In the genomic region with DNA sequence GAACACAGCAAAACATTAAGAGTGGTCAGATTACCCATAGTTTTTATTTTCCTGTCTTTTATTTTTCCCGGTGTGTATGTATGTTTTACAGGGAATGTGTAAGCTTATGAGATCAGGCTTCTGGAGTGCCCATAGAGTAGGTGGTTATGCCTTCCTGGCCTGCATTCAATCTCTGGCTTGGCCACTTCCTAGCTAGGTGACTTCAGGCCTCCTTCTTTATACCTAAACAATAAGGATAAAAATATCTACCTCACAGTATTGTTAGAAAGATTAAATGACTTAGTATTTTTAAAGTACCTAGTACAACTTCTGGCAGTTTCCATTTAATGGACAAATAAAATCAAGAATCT, we compare ENCODE assay signal across 17 cellular contexts. TPM values are rescaled to one million over a fixed set of nuclear protein-coding genes. Genes with fewer than 3 reads are reported as not detected.
DNase-seq lines count a peak whose midpoint lies in the region; ATAC-seq and TF ChIP-seq lines count a peak whose summit lies in the region.
"Had no signal": no experiment of that assay in that cellular context is flagged by ENCODE, and none has a peak within 500 bp of the region (broad histone marks: within the 10 kb centered on the region; RNA-seq: fewer than 3 reads in every experiment).

No MANE protein-coding gene starts in this region.

- H3K4me3 ChIP-seq in lower lobe of right lung (no peak overlapping the region), neural progenitor cell (no peak overlapping the region)
- H3K4me3 ChIP-seq: pancreas, tibial nerve had no signal

- H3K27ac Mint-ChIP-seq in stimulated activated naive CD8-positive, alpha-beta T cell treated with anti-CD3 and anti-CD28 coated beads, Interleukin-15, Interleukin-2, amounts not matched to agents 100 ng/mL and 50 ng/mL, for 24 hours = peak overlapping the region; percentile 16
- no peak overlapping the region for H3K27ac Mint-ChIP-seq in neural progenitor cell

- peaks cover 54% of the 10 kb centered on the region for H3K4me1 Mint-ChIP-seq in stimulated activated naive CD8-positive, alpha-beta T cell treated with anti-CD3 and anti-CD28 coated beads, Interleukin-15, Interleukin-2, amounts not matched to agents 100 ng/mL and 50 ng/mL, for 24 hours (ENCODE audit: low read depth)
- H3K4me1 Mint-ChIP-seq in neural progenitor cell = no peaks in the 10 kb centered on the region

- H3K79me2 ChIP-seq in neural progenitor cell (ENCODE audit: low read depth) = no peaks in the 10 kb centered on the region

- H3K27me3 ChIP-seq in lower lobe of right lung (ENCODE audit: low read depth) = no peaks in the 10 kb centered on the region
- no peaks in the 10 kb centered on the region for H3K27me3 ChIP-seq in neural progenitor cell
- H3K27me3 ChIP-seq: pancreas, tibial nerve had no signal

- no peak for DNase-seq in stimulated activated naive CD8-positive, alpha-beta T cell treated with anti-CD3 and anti-CD28 coated beads, Interleukin-15, Interleukin-2, amounts not matched to agents 100 U/mL and 50 U/mL, for 24 hours
- no peak for DNase-seq in lower lobe of right lung
- no peak for DNase-seq in left ventricle myocardium superior
- DNase-seq in activated T-cell treated with anti-CD3 and anti-CD28 coated beads for 4 hours = no peak
- DNase-seq in neural progenitor cell (ENCODE audit: low spot score) = no peak
- DNase-seq in cerebellar nuclear complex (lab: John Stamatoyannopoulos, UW) = no peak
- DNase-seq: activated CD4-positive, alpha-beta T cell treated with anti-CD3 and anti-CD28 coated beads for 4 hours; activated CD8-positive, alpha-beta memory T cell treated with anti-CD3 and anti-CD28 coated beads, Interleukin-2, amount 50 U/mL, for 4 hours; activated naive CD4-positive, alpha-beta T cell; aorta; CD4-positive, CD25-positive, alpha-beta regulatory T cell; glutamatergic neuron; NCI-H524 treated with DMSO at 0.1 percent for 48 hours; pancreas had no signal

- peaks cover 8% of the 10 kb centered on the region for H3F3A ChIP-seq in neural progenitor cell (ENCODE audit: low read depth)

- no peaks in the 10 kb centered on the region for H4K20me1 ChIP-seq in neural progenitor cell (ENCODE audit: low read depth)

- no peak for ATAC-seq in stimulated activated naive CD8-positive, alpha-beta T cell treated with anti-CD3 and anti-CD28 coated beads, Interleukin-15, Interleukin-2, amounts not matched to agents 100 U/mL and 50 U/mL, for 24 hours
- ATAC-seq in lower lobe of right lung (peak; percentile 59 to 60), left ventricle myocardium superior (no peak)

- no peak overlapping the region for H3K4me2 ChIP-seq in neural progenitor cell

- no peak for TF ChIP-seq CTCF in VCaP (conservative IDR thresholded peaks at IDR 0.05)
- TF ChIP-seq CTCF in lower lobe of right lung (IDR thresholded peaks at IDR 0.05) = no peak
- TF ChIP-seq CTCF in neural progenitor cell (IDR thresholded peaks at IDR 0.05) = no peak

- no peak overlapping the region for H2AFZ ChIP-seq in neural progenitor cell (replicated peaks)

- no peak overlapping the region for H3K4me3 Mint-ChIP-seq in stimulated activated naive CD8-positive, alpha-beta T cell treated with anti-CD3 and anti-CD28 coated beads, Interleukin-15, Interleukin-2, amounts not matched to agents 100 ng/mL and 50 ng/mL, for 24 hours
- H3K4me3 Mint-ChIP-seq in neural progenitor cell = no peak overlapping the region
- H3K4me3 Mint-ChIP-seq: CD4-positive, CD25-positive, alpha-beta regulatory T cell had no signal

- intact Hi-C loops in lower lobe of right lung (cut with DNase I) (no loop called here), left ventricle myocardium superior (cut with micrococcal nuclease) (no loop called here)

- no peak overlapping the region for H3K9ac ChIP-seq in neural progenitor cell

- H3K36me3 ChIP-seq in lower lobe of right lung = no peaks in the 10 kb centered on the region
- H3K36me3 ChIP-seq in neural progenitor cell = no peaks in the 10 kb centered on the region
- H3K36me3 ChIP-seq: pancreas, tibial nerve had no signal

- H3K9me3 ChIP-seq in lower lobe of right lung (no peaks in the 10 kb centered on the region), neural progenitor cell (ENCODE audit: low read depth) (no peaks in the 10 kb centered on the region)
- H3K9me3 ChIP-seq: pancreas, tibial nerve had no signal

- H3K27ac ChIP-seq in VCaP (peak overlapping the region; percentile 44), lower lobe of right lung (no peak overlapping the region), neural progenitor cell (no peak overlapping the region)
- H3K27ac ChIP-seq: pancreas, tibial nerve had no signal

- peaks cover 36% of the 10 kb centered on the region for H3K36me3 Mint-ChIP-seq in stimulated activated naive CD8-positive, alpha-beta T cell treated with anti-CD3 and anti-CD28 coated beads, Interleukin-15, Interleukin-2, amounts not matched to agents 100 ng/mL and 50 ng/mL, for 24 hours (ENCODE audit: low read depth)
- H3K36me3 Mint-ChIP-seq in neural progenitor cell = no peaks in the 10 kb centered on the region

- peaks cover 47% of the 10 kb centered on the region for H3K4me1 ChIP-seq in lower lobe of right lung
- H3K4me1 ChIP-seq in neural progenitor cell = no peaks in the 10 kb centered on the region

- H3K27me3 Mint-ChIP-seq in stimulated activated naive CD8-positive, alpha-beta T cell treated with anti-CD3 and anti-CD28 coated beads, Interleukin-15, Interleukin-2, amounts not matched to agents 100 ng/mL and 50 ng/mL, for 24 hours = no peaks in the 10 kb centered on the region
- peaks cover 2% of the 10 kb centered on the region for H3K27me3 Mint-ChIP-seq in neural progenitor cell (ENCODE audit: insufficient read depth, low read depth)
- H3K27me3 Mint-ChIP-seq: CD4-positive, CD25-positive, alpha-beta regulatory T cell had no signal

- H3K9me3 Mint-ChIP-seq in stimulated activated naive CD8-positive, alpha-beta T cell treated with anti-CD3 and anti-CD28 coated beads, Interleukin-15, Interleukin-2, amounts not matched to agents 100 ng/mL and 50 ng/mL, for 24 hours = no peaks in the 10 kb centered on the region
- no peaks in the 10 kb centered on the region for H3K9me3 Mint-ChIP-seq in neural progenitor cell
- H3K9me3 Mint-ChIP-seq: CD4-positive, CD25-positive, alpha-beta regulatory T cell had no signal

RNA-seq across cellular contexts. Expression of gene ITPR2, which starts 42.4 kb away (rescaled TPM):
- total RNA-seq in lower lobe of right lung = 64.0 TPM
- 10.5 TPM for total RNA-seq in left ventricle myocardium superior
- 2.0 and 11.4 TPM in 2 replicates for total RNA-seq in neural progenitor cell (ENCODE audit: low replicate concordance)

Comparison
In these comparisons a context has a peak if more than half of its experiments do, and no peak if none do; other contexts are left out.
1. ATAC-seq: peak in lower lobe of right lung (2 of 2); none in stimulated activated naive CD8-positive, alpha-beta T cell treated with anti-CD3 and anti-CD28 coated beads, Interleukin-15, Interleukin-2, amounts not matched to agents 100 U/mL and 50 U/mL, for 24 hours (single experiment) and left ventricle myocardium superior (single experiment).